ENCODE assay signal across 2 cellular contexts in genomic region chr7:85765698-85766298, GRCh38.
TF ChIP-seq lines count a peak whose summit lies in the region.

No MANE protein-coding gene starts in this region.

TF ChIP-seq in WTC11, 78 proteins besides CTCF, POLR2A, EP300 and RAD21:
- TF ChIP-seq AFF4 (CRISPR knock-in tag; IDR thresholded peaks at IDR 0.05; ENCODE audit: borderline replicate concordance) (no peak), FOXP4 (CRISPR knock-in tag; IDR thresholded peaks at IDR 0.05) (no peak), AR (CRISPR knock-in tag; IDR thresholded peaks at IDR 0.05) (no peak), GABPB1 (CRISPR knock-in tag; IDR thresholded peaks at IDR 0.05) (no peak), HMGA2 (CRISPR knock-in tag; IDR thresholded peaks at IDR 0.05) (no peak), ZNF671 (CRISPR knock-in tag; IDR thresholded peaks at IDR 0.05) (no peak), STAT6 (CRISPR knock-in tag; conservative IDR thresholded peaks at IDR 0.05; ENCODE audit: low read depth) (no peak), RORB (CRISPR knock-in tag; IDR thresholded peaks at IDR 0.05) (peak; percentile 73), E2F5 (CRISPR knock-in tag; IDR thresholded peaks at IDR 0.05) (no peak)

TF ChIP-seq in HepG2, 621 proteins besides CTCF, POLR2A, EP300 and RAD21 (continued from another document and continues in another):
- TF ChIP-seq ZNF800 (CRISPR knock-in tag; IDR thresholded peaks at IDR 0.05) = no peak
- no peak for TF ChIP-seq U2AF2 (IDR thresholded peaks at IDR 0.05; ENCODE audit: low read depth, low read length)
- no peak for TF ChIP-seq REST (IDR thresholded peaks at IDR 0.05; ENCODE audit: borderline replicate concordance in 1 of 2, low read depth in 1 of 2, low read length in 2 of 2)
- TF ChIP-seq JUND (CRISPR knock-in tag; IDR thresholded peaks at IDR 0.05) = no peak
- TF ChIP-seq NFIB (CRISPR knock-in tag; IDR thresholded peaks at IDR 0.05; ENCODE audit: borderline replicate concordance) = no peak
- TF ChIP-seq FOXP1 (IDR thresholded peaks at IDR 0.05) = no peak
- peak; percentile 73 for TF ChIP-seq FOXP1 (CRISPR knock-in tag; IDR thresholded peaks at IDR 0.05)
- TF ChIP-seq HES4 (CRISPR knock-in tag; IDR thresholded peaks at IDR 0.05; ENCODE audit: borderline replicate concordance) = no peak
- no peak for TF ChIP-seq TRIM22 (IDR thresholded peaks at IDR 0.05)
- TF ChIP-seq HOXA5 (CRISPR knock-in tag; IDR thresholded peaks at IDR 0.05) = no peak
- TF ChIP-seq ZNF780A (CRISPR knock-in tag; IDR thresholded peaks at IDR 0.05) = no peak
- TF ChIP-seq IRF9 (CRISPR knock-in tag; IDR thresholded peaks at IDR 0.05; ENCODE audit: borderline replicate concordance) = no peak
- TF ChIP-seq DNMT3B (CRISPR knock-in tag; conservative IDR thresholded peaks at IDR 0.05) = no peak
- TF ChIP-seq PAXIP1 (CRISPR knock-in tag; conservative IDR thresholded peaks at IDR 0.05) = peak; percentile 64
- no peak for TF ChIP-seq SIN3B (IDR thresholded peaks at IDR 0.05; ENCODE audit: low read length)
- TF ChIP-seq ZNF318 (CRISPR knock-in tag; IDR thresholded peaks at IDR 0.05) = no peak
- no peak for TF ChIP-seq MXI1 (IDR thresholded peaks at IDR 0.05; ENCODE audit: borderline replicate concordance, low read depth, low read length)
- no peak for TF ChIP-seq BCL6 (CRISPR knock-in tag; IDR thresholded peaks at IDR 0.05)
- no peak for TF ChIP-seq ARID4A (CRISPR knock-in tag; IDR thresholded peaks at IDR 0.05; ENCODE audit: borderline replicate concordance)
- no peak for TF ChIP-seq STAG1 (CRISPR knock-in tag; IDR thresholded peaks at IDR 0.05)
- no peak for TF ChIP-seq ZNF550 (CRISPR knock-in tag; IDR thresholded peaks at IDR 0.05; ENCODE audit: borderline replicate concordance)
- TF ChIP-seq ZNF678 (CRISPR knock-in tag; IDR thresholded peaks at IDR 0.05) = no peak
- TF ChIP-seq RARA (CRISPR knock-in tag; IDR thresholded peaks at IDR 0.05) = no peak
- TF ChIP-seq MEF2D (CRISPR knock-in tag; IDR thresholded peaks at IDR 0.05) = no peak
- TF ChIP-seq FOSL2 (CRISPR knock-in tag; IDR thresholded peaks at IDR 0.05) = no peak
- TF ChIP-seq PCBP2 (optimal IDR thresholded peaks at IDR 0.05; ENCODE audit: low read depth, low read length, poor library complexity, severe bottlenecking) = no peak
- no peak for TF ChIP-seq KLF13 (CRISPR knock-in tag; IDR thresholded peaks at IDR 0.05)
